ENCODE assay signal across 1 cellular context in the genomic region with DNA sequence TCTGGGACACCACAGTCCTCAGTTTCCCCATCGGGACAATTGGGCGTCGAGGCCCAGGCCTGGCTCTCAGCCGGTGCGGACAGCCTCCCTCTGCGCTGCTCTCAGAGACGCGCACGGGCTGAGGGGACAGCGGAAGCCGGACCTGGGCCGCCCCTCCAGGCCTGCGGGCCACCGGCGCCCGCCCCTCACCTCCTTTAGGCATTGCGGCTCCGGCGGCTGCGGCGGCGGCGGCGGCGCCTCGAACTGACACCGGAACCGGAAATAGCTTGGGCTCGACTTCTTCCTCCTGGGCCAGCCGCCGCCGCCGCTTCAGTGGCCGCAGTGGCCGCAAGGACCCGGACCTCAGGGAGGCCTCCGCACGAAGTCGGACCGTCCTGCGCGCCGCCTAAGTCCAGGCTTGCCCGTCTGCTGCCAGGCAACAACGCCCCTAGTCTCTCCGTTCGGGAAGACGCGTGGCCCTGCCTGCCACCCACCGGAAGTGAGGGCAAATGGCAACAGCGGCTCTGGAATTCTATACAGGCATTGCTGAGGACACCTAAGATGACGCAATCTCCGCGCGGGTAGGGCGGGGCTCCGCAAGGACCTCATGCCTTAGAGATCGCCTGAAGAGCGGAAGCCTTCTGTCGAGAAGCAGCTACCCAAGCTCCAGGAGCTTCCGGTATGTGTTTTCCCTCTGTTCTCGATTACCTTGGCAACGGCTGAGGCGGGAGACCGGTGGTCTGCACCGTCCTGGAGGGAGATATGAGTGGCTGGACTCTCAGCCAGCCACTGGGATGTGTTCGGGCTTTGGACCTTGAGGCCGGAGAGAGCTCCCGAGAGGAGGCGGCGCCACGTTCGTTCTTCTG.
TF ChIP-seq lines count a peak whose summit lies in the region.

BUD31 (plus strand) TSS at position 623 of the 845 bp plus-strand sequence. CDS start 2,124 bp downstream, outside the sequence.
PDAP1 (minus strand) TSS at position 251 of the 845 bp plus-strand sequence; CDS start at position 202, 49 bp downstream.

TF ChIP-seq in K562, 482 proteins besides CTCF, POLR2A, EP300 and RAD21 (continued from another document and continues in another):
- TF ChIP-seq, protein P1, sequence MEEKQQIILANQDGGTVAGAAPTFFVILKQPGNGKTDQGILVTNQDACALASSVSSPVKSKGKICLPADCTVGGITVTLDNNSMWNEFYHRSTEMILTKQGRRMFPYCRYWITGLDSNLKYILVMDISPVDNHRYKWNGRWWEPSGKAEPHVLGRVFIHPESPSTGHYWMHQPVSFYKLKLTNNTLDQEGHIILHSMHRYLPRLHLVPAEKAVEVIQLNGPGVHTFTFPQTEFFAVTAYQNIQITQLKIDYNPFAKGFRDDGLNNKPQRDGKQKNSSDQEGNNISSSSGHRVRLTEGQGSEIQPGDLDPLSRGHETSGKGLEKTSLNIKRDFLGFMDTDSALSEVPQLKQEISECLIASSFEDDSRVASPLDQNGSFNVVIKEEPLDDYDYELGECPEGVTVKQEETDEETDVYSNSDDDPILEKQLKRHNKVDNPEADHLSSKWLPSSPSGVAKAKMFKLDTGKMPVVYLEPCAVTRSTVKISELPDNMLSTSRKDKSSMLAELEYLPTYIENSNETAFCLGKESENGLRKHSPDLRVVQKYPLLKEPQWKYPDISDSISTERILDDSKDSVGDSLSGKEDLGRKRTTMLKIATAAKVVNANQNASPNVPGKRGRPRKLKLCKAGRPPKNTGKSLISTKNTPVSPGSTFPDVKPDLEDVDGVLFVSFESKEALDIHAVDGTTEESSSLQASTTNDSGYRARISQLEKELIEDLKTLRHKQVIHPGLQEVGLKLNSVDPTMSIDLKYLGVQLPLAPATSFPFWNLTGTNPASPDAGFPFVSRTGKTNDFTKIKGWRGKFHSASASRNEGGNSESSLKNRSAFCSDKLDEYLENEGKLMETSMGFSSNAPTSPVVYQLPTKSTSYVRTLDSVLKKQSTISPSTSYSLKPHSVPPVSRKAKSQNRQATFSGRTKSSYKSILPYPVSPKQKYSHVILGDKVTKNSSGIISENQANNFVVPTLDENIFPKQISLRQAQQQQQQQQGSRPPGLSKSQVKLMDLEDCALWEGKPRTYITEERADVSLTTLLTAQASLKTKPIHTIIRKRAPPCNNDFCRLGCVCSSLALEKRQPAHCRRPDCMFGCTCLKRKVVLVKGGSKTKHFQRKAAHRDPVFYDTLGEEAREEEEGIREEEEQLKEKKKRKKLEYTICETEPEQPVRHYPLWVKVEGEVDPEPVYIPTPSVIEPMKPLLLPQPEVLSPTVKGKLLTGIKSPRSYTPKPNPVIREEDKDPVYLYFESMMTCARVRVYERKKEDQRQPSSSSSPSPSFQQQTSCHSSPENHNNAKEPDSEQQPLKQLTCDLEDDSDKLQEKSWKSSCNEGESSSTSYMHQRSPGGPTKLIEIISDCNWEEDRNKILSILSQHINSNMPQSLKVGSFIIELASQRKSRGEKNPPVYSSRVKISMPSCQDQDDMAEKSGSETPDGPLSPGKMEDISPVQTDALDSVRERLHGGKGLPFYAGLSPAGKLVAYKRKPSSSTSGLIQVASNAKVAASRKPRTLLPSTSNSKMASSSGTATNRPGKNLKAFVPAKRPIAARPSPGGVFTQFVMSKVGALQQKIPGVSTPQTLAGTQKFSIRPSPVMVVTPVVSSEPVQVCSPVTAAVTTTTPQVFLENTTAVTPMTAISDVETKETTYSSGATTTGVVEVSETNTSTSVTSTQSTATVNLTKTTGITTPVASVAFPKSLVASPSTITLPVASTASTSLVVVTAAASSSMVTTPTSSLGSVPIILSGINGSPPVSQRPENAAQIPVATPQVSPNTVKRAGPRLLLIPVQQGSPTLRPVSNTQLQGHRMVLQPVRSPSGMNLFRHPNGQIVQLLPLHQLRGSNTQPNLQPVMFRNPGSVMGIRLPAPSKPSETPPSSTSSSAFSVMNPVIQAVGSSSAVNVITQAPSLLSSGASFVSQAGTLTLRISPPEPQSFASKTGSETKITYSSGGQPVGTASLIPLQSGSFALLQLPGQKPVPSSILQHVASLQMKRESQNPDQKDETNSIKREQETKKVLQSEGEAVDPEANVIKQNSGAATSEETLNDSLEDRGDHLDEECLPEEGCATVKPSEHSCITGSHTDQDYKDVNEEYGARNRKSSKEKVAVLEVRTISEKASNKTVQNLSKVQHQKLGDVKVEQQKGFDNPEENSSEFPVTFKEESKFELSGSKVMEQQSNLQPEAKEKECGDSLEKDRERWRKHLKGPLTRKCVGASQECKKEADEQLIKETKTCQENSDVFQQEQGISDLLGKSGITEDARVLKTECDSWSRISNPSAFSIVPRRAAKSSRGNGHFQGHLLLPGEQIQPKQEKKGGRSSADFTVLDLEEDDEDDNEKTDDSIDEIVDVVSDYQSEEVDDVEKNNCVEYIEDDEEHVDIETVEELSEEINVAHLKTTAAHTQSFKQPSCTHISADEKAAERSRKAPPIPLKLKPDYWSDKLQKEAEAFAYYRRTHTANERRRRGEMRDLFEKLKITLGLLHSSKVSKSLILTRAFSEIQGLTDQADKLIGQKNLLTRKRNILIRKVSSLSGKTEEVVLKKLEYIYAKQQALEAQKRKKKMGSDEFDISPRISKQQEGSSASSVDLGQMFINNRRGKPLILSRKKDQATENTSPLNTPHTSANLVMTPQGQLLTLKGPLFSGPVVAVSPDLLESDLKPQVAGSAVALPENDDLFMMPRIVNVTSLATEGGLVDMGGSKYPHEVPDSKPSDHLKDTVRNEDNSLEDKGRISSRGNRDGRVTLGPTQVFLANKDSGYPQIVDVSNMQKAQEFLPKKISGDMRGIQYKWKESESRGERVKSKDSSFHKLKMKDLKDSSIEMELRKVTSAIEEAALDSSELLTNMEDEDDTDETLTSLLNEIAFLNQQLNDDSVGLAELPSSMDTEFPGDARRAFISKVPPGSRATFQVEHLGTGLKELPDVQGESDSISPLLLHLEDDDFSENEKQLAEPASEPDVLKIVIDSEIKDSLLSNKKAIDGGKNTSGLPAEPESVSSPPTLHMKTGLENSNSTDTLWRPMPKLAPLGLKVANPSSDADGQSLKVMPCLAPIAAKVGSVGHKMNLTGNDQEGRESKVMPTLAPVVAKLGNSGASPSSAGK (IDR thresholded peaks at IDR 0.05): no peak
- TF ChIP-seq HDAC8 (tag; IDR thresholded peaks at IDR 0.05) (peak; percentile 83), PRMT5 (CRISPR knock-in tag; IDR thresholded peaks at IDR 0.05) (no peak), SRSF9 (IDR thresholded peaks at IDR 0.05; ENCODE audit: borderline replicate concordance, low read depth, low read length) (no peak), MEF2D (tag; conservative IDR thresholded peaks at IDR 0.05; ENCODE audit: low read depth) (no peak; the same call in 1 of the 2 replicates), ZNF146 (CRISPR knock-in tag; IDR thresholded peaks at IDR 0.05; ENCODE audit: unreplicated experiment) (no peak), ETS1 (conservative IDR thresholded peaks at IDR 0.05; ENCODE audit: control insufficient read depth, low read depth, low read length) (peak; percentile 22), JUN (IDR thresholded peaks at IDR 0.05; ENCODE audit: borderline replicate concordance, low read depth, low read length) (peak; percentile 98), JUN (CRISPR knock-in tag; IDR thresholded peaks at IDR 0.05; ENCODE audit: borderline replicate concordance) (peak; percentile 88; the same call in 1 of the 2 replicates), L3MBTL2 (IDR thresholded peaks at IDR 0.05) (peak; percentile 53; the same call in 1 of the 2 replicates), BHLHE40 (IDR thresholded peaks at IDR 0.05; ENCODE audit: low read length) (0 out of 2 replicates have a peak, but pooled peaks have one; percentile 10), TBL1XR1 (IDR thresholded peaks at IDR 0.05; ENCODE audit: low read length in 2 of 2) (peak; percentile 52 to 62; a peak in 3 of 4 replicates), RBM25 (IDR thresholded peaks at IDR 0.05; ENCODE audit: low read depth, low read length, severe bottlenecking) (no peak), KDM5B (IDR thresholded peaks at IDR 0.05; ENCODE audit: insufficient replicate concordance, low read depth, low read length) (peak; percentile 81), E4F1 (CRISPR knock-in tag; IDR thresholded peaks at IDR 0.05; ENCODE audit: borderline replicate concordance) (no peak), TCFL5 (CRISPR knock-in tag; conservative IDR thresholded peaks at IDR 0.05) (no peak), NCOR1 (IDR thresholded peaks at IDR 0.05) (peak; percentile 57; the same call in 1 of the 2 replicates)
- TF ChIP-seq, protein P2, sequence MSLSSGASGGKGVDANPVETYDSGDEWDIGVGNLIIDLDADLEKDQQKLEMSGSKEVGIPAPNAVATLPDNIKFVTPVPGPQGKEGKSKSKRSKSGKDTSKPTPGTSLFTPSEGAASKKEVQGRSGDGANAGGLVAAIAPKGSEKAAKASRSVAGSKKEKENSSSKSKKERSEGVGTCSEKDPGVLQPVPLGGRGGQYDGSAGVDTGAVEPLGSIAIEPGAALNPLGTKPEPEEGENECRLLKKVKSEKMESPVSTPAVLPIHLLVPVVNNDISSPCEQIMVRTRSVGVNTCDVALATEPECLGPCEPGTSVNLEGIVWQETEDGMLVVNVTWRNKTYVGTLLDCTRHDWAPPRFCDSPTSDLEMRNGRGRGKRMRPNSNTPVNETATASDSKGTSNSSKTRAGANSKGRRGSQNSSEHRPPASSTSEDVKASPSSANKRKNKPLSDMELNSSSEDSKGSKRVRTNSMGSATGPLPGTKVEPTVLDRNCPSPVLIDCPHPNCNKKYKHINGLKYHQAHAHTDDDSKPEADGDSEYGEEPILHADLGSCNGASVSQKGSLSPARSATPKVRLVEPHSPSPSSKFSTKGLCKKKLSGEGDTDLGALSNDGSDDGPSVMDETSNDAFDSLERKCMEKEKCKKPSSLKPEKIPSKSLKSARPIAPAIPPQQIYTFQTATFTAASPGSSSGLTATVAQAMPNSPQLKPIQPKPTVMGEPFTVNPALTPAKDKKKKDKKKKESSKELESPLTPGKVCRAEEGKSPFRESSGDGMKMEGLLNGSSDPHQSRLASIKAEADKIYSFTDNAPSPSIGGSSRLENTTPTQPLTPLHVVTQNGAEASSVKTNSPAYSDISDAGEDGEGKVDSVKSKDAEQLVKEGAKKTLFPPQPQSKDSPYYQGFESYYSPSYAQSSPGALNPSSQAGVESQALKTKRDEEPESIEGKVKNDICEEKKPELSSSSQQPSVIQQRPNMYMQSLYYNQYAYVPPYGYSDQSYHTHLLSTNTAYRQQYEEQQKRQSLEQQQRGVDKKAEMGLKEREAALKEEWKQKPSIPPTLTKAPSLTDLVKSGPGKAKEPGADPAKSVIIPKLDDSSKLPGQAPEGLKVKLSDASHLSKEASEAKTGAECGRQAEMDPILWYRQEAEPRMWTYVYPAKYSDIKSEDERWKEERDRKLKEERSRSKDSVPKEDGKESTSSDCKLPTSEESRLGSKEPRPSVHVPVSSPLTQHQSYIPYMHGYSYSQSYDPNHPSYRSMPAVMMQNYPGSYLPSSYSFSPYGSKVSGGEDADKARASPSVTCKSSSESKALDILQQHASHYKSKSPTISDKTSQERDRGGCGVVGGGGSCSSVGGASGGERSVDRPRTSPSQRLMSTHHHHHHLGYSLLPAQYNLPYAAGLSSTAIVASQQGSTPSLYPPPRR (CRISPR knock-in tag; IDR thresholded peaks at IDR 0.05; ENCODE audit: borderline replicate concordance): peak; percentile 87; the same call in 1 of the 2 replicates
- TF ChIP-seq, protein P3, sequence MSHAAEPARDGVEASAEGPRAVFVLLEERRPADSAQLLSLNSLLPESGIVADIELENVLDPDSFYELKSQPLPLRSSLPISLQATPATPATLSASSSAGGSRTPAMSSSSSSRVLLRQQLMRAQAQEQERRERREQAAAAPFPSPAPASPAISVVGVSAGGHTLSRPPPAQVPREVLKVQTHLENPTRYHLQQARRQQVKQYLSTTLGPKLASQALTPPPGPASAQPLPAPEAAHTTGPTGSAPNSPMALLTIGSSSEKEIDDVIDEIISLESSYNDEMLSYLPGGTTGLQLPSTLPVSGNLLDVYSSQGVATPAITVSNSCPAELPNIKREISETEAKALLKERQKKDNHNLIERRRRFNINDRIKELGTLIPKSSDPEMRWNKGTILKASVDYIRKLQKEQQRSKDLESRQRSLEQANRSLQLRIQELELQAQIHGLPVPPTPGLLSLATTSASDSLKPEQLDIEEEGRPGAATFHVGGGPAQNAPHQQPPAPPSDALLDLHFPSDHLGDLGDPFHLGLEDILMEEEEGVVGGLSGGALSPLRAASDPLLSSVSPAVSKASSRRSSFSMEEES (CRISPR knock-in tag; IDR thresholded peaks at IDR 0.05): no peak
- TF ChIP-seq, protein P4, sequence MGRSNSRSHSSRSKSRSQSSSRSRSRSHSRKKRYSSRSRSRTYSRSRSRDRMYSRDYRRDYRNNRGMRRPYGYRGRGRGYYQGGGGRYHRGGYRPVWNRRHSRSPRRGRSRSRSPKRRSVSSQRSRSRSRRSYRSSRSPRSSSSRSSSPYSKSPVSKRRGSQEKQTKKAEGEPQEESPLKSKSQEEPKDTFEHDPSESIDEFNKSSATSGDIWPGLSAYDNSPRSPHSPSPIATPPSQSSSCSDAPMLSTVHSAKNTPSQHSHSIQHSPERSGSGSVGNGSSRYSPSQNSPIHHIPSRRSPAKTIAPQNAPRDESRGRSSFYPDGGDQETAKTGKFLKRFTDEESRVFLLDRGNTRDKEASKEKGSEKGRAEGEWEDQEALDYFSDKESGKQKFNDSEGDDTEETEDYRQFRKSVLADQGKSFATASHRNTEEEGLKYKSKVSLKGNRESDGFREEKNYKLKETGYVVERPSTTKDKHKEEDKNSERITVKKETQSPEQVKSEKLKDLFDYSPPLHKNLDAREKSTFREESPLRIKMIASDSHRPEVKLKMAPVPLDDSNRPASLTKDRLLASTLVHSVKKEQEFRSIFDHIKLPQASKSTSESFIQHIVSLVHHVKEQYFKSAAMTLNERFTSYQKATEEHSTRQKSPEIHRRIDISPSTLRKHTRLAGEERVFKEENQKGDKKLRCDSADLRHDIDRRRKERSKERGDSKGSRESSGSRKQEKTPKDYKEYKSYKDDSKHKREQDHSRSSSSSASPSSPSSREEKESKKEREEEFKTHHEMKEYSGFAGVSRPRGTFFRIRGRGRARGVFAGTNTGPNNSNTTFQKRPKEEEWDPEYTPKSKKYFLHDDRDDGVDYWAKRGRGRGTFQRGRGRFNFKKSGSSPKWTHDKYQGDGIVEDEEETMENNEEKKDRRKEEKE (IDR thresholded peaks at IDR 0.05; ENCODE audit: borderline replicate concordance in 1 of 2, control insufficient read depth in 1 of 2, low read depth in 2 of 2, low read length in 1 of 2): no peak
